Comparison of ENCODE assay signal across 11 cellular contexts in the genomic region with DNA sequence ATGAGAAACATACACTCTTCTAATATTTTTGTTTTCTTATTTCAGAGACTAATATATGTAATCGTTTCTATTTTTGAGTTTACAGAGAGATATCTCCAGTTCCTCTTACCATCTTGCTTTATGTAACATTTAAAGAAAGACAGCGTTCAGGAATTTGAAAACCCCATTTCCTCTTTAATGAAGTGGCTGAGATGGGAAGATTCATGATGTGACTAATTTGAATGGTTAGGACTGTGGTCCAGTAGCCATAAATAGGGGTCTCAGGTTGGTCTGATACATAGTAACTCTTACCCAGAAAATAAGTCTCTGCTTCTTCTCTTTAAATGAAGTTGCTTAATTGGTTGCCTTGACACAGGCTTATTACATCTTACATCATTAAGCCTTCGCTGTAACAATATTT. TPM values are rescaled to one million over a fixed set of nuclear protein-coding genes. Genes with fewer than 3 reads are reported as not detected.
DNase-seq lines count a peak whose midpoint lies in the region; ATAC-seq and TF ChIP-seq lines count a peak whose summit lies in the region.
"Had no signal": no experiment of that assay in that cellular context is flagged by ENCODE, and none has a peak within 500 bp of the region (broad histone marks: within the 10 kb centered on the region; RNA-seq: fewer than 3 reads in every experiment).

No MANE protein-coding gene starts in this region.

- H3K4me3 ChIP-seq in Loucy (ENCODE audit: low read length, poor library complexity, severe bottlenecking) (peak overlapping the region; percentile 81), psoas muscle (no peak overlapping the region)
- H3K4me3 ChIP-seq: cardiac muscle cell, SJCRH30 had no signal

- H3K9me3 Mint-ChIP-seq in central memory CD8-positive, alpha-beta T cell: no peaks in the 10 kb centered on the region
- H3K9me3 Mint-ChIP-seq in endothelial cell (ENCODE audit: unreplicated experiment): no peaks in the 10 kb centered on the region

- H3K4me1 ChIP-seq in Loucy (ENCODE audit: insufficient read depth, low read length, poor library complexity, severe bottlenecking) (peaks cover 67% of the 10 kb centered on the region), psoas muscle (peaks cover 92% of the 10 kb centered on the region)

- TF ChIP-seq CTCF in Loucy (conservative IDR thresholded peaks at IDR 0.05; ENCODE audit: low read length): no peak
- no peak for TF ChIP-seq CTCF in psoas muscle (IDR thresholded peaks at IDR 0.05)
- no peak for TF ChIP-seq CTCF in endothelial cell (IDR thresholded peaks at IDR 0.05; ENCODE audit: unreplicated experiment)

- H3K79me2 ChIP-seq in Loucy (ENCODE audit: insufficient read depth, low read length): peaks cover 100% of the 10 kb centered on the region

- H3K9me2 ChIP-seq in Loucy (replicated peaks; ENCODE audit: low read depth, low read length): no peaks in the 10 kb centered on the region

- peaks cover 99% of the 10 kb centered on the region for H4K20me1 ChIP-seq in Loucy (ENCODE audit: insufficient read depth, low read length, poor library complexity, severe bottlenecking)

- H3K27me3 Mint-ChIP-seq in central memory CD8-positive, alpha-beta T cell: no peaks in the 10 kb centered on the region
- no peaks in the 10 kb centered on the region for H3K27me3 Mint-ChIP-seq in endothelial cell (ENCODE audit: unreplicated experiment)

- ATAC-seq in central memory CD8-positive, alpha-beta T cell (replicated peaks; ENCODE audit: extremely low read depth, poor library complexity, severe bottlenecking): no peak
- peak in 2 of 4 donors; percentile 10 to 16 for ATAC-seq in psoas muscle
- no peak for ATAC-seq in activated CD4-positive, CD25-positive, alpha-beta regulatory T cell treated with anti-CD3 and anti-CD28 coated beads, Interleukin-2, amount 50 U/mL, for 24 hours

- no peak overlapping the region for H3K9ac ChIP-seq in Loucy (ENCODE audit: low read depth, low read length, poor library complexity, severe bottlenecking)

- H2AFZ ChIP-seq in Loucy (ENCODE audit: low read length): no peak overlapping the region

- peak overlapping the region; percentile 62 for H3K27ac Mint-ChIP-seq in central memory CD8-positive, alpha-beta T cell (ENCODE audit: low read depth)
- H3K27ac Mint-ChIP-seq in endothelial cell (ENCODE audit: unreplicated experiment): no peak overlapping the region

- DNase-seq in SIG-M5 treated with dmso at 0.1 percent for 504 hours (lab: John Stamatoyannopoulos, UW; ENCODE audit: unreplicated experiment) (peak; percentile 77), SIG-M5 (lab: John Stamatoyannopoulos, UW) (no peak), psoas muscle (no peak), RPMI8226 (no peak), endothelial cell (ENCODE audit: low spot score) (no peak)
- DNase-seq in central memory CD8-positive, alpha-beta T cell (ENCODE audit: low spot score in 2 of 2): no peak
- DNase-seq: mammary epithelial cell, SJCRH30 had no signal

- peaks cover 73% of the 10 kb centered on the region for H3K4me1 Mint-ChIP-seq in central memory CD8-positive, alpha-beta T cell
- H3K4me1 Mint-ChIP-seq in endothelial cell (ENCODE audit: unreplicated experiment): peaks cover 26% of the 10 kb centered on the region

- peaks cover 13% of the 10 kb centered on the region for H3K36me3 Mint-ChIP-seq in central memory CD8-positive, alpha-beta T cell (ENCODE audit: insufficient read depth)
- H3K36me3 Mint-ChIP-seq in endothelial cell (ENCODE audit: low read depth, unreplicated experiment): peaks cover 3% of the 10 kb centered on the region

- peak overlapping the region; percentile 88 for H3K4me2 ChIP-seq in Loucy (ENCODE audit: low read depth, low read length, poor library complexity, severe bottlenecking)

- H3K27ac ChIP-seq in psoas muscle: peak overlapping the region; percentile 43
- H3K27ac ChIP-seq: cardiac muscle cell, SJCRH30 had no signal

- peak overlapping the region; percentile 51 for H3K4me3 Mint-ChIP-seq in central memory CD8-positive, alpha-beta T cell
- no peak overlapping the region for H3K4me3 Mint-ChIP-seq in endothelial cell (ENCODE audit: unreplicated experiment)

- WGBS in psoas muscle, 3 donors: 26 to 41% (median 26%) methylated on average over 3 of the region's 3 CpGs

- H3K9me3 ChIP-seq in Loucy (ENCODE audit: insufficient read depth, low read depth, low read length) (no peaks in the 10 kb centered on the region), psoas muscle (no peaks in the 10 kb centered on the region)
- H3K9me3 ChIP-seq: SJCRH30 had no signal

- H3F3A ChIP-seq in Loucy (ENCODE audit: low read depth): no peaks in the 10 kb centered on the region

- intact Hi-C loops in psoas muscle (cut with DNase I): no loop called here

- no peaks in the 10 kb centered on the region for H3K36me3 ChIP-seq in Loucy (ENCODE audit: insufficient read depth, low read length)
- no peaks in the 10 kb centered on the region for H3K36me3 ChIP-seq in psoas muscle (ENCODE audit: insufficient read depth in 1 of 2, low read depth in 1 of 2)
- H3K36me3 ChIP-seq: cardiac muscle cell had no signal

- H3K27me3 ChIP-seq in Loucy (ENCODE audit: insufficient read depth, low read length, poor library complexity, severe bottlenecking) (no peaks in the 10 kb centered on the region), psoas muscle (ENCODE audit: insufficient read depth in 3 of 3, low read length in 2 of 3) (no peaks in the 10 kb centered on the region)
- H3K27me3 ChIP-seq: cardiac muscle cell, SJCRH30 had no signal

RNA-seq across cellular contexts. Expression of gene KMT2E, which starts 6.9 kb away (rescaled TPM):
- 10 to 100 TPM; 24.0 to 40.9 (median 27.0) TPM for total RNA-seq in psoas muscle
- polyA plus RNA-seq in psoas muscle: 10 to 100 TPM in 1 of 3 donors, 1 to 10 TPM in 2; 6.2 to 18.1 (median 7.3) TPM
- 71.0 TPM for total RNA-seq in endothelial cell (ENCODE audit: unreplicated experiment)
